Comparison of ENCODE assay signal across 16 cellular contexts in genomic region chr1:222283147-222283768, GRCh38.
DNase-seq lines count a peak whose midpoint lies in the region; FAIRE-seq and TF ChIP-seq lines count a peak whose summit lies in the region.
"Had no signal": no experiment of that assay in that cellular context is flagged by ENCODE, and none has a peak within 500 bp of the region (broad histone marks: within the 10 kb centered on the region; RNA-seq: fewer than 3 reads in every experiment).

No MANE protein-coding gene starts in this region.

- H3K4ac ChIP-seq in mesenchymal stem cell (ENCODE audit: low read depth in 1 of 2, low read length in 2 of 2): no peak overlapping the region

- peak overlapping the region; percentile 42 for H3K9ac ChIP-seq in mesenchymal stem cell (ENCODE audit: low read length)
- H3K9ac ChIP-seq in mammary epithelial cell (ENCODE audit: insufficient read depth, low read length): no peak overlapping the region
- H3K9ac ChIP-seq: parathyroid adenoma had no signal

- intact Hi-C loops in mammary epithelial cell (cut with micrococcal nuclease): no loop called here

- H3K27ac ChIP-seq in mesenchymal stem cell (ENCODE audit: low read length, poor library complexity, severe bottlenecking) (peak overlapping the region; percentile 39), mammary epithelial cell (ENCODE audit: insufficient read depth, low read depth, low read length) (no peak overlapping the region), tibial nerve (no peak overlapping the region)
- H3K27ac ChIP-seq: parathyroid adenoma, thyroid gland had no signal

- no peak overlapping the region for H3K4me3 ChIP-seq in AG09309 (ENCODE audit: control insufficient read depth, low read depth, low read length)
- no peak overlapping the region for H3K4me3 ChIP-seq in mesenchymal stem cell (ENCODE audit: insufficient read depth in 1 of 2, low read depth in 1 of 2, low read length in 2 of 2)
- no peak overlapping the region for H3K4me3 ChIP-seq in mammary epithelial cell (replicated peaks in 1 of 3; ENCODE audit: insufficient read depth in 1 of 3, low read depth in 2 of 3, low read length in 3 of 3)
- H3K4me3 ChIP-seq in tibial nerve: no peak overlapping the region
- H3K4me3 ChIP-seq: thyroid gland had no signal

- H3K9me3 ChIP-seq in mesenchymal stem cell (ENCODE audit: control insufficient read depth, low read length) (peaks cover 13% of the 10 kb centered on the region), mammary epithelial cell (replicated peaks; ENCODE audit: insufficient read depth, low read length) (no peaks in the 10 kb centered on the region), tibial nerve (peaks cover 0 to 3% (median 0%) of the 10 kb centered on the region in 4 donors)
- H3K9me3 ChIP-seq: thyroid gland had no signal

- peak; percentile 87 for DNase-seq in AG09309 (ENCODE audit: low read depth)
- peak; percentile 31 for DNase-seq in NCI-H69 (lab: John Stamatoyannopoulos, UW)
- DNase-seq in dedifferentiated amniotic fluid mesenchymal stem cell (ENCODE audit: extremely low spot score): peak; percentile 50
- DNase-seq in mesenchymal stem cell: peak; percentile 95
- DNase-seq in mammary epithelial cell: no peak
- DNase-seq in tibial nerve (ENCODE audit: low spot score in 2 of 2): no peak
- DNase-seq in GM12891 (ENCODE audit: insufficient read length, low spot score): no peak
- no peak for DNase-seq in amygdala (lab: John Stamatoyannopoulos, UW)
- DNase-seq: activated CD4-positive, CD25-positive, alpha-beta regulatory T cell treated with anti-CD3 and anti-CD28 coated beads, Interleukin-2, amount 50 U/mL, for 72 hours; activated CD8-positive, alpha-beta memory T cell treated with anti-CD3 and anti-CD28 coated beads, Interleukin-2, amount 50 U/mL, for 4 hours; mesendoderm; NCI-H1105 treated with DMSO at 0.1 percent for 48 hours; stimulated activated CD4-positive, alpha-beta T cell treated with anti-CD3 and anti-CD28 coated beads, Interleukin-1b, Interleukin-23, amount 100 ng/mL, for 48 hours; thyroid gland had no signal

- peak overlapping the region; percentile 19 for H4K91ac ChIP-seq in mesenchymal stem cell (ENCODE audit: low read length)

- H3K18ac ChIP-seq in mesenchymal stem cell (ENCODE audit: low read depth in 1 of 2, low read length in 2 of 2): peak overlapping the region in 1 of 2 experiments; percentile 70

- no peak for FAIRE-seq in GM12891 (lab: Jason Lieb, UNC)
- FAIRE-seq: HepG2 had no signal

- H2AFZ ChIP-seq in mesenchymal stem cell (ENCODE audit: low read depth, low read length) (no peak overlapping the region), mammary epithelial cell (ENCODE audit: low read depth, low read length) (no peak overlapping the region)
- H2AFZ ChIP-seq: parathyroid adenoma had no signal

- CTCF ChIA-PET in mammary epithelial cell (lab: Charles Lee; ENCODE audit: low non-redundant PET): no interaction called here

- no peak overlapping the region for H2BK120ac ChIP-seq in mesenchymal stem cell (ENCODE audit: low read depth, low read length)

- WGBS in mesenchymal stem cell: 0% methylated on average over 1 of the region's 4 CpGs
- WGBS in mammary epithelial cell (ENCODE audit: low coverage, missing lambda C conversion rate): 79% methylated on average over 4 of the region's 4 CpGs
- 30 to 46% methylated on average over 4 of the region's 4 CpGs for WGBS in tibial nerve, 2 donors

- no peak for TF ChIP-seq CTCF in AG09309 (IDR thresholded peaks at IDR 0.05; ENCODE audit: control insufficient read depth, insufficient read depth, low read depth, low read length, missing control alignments)
- TF ChIP-seq CTCF in mammary epithelial cell (conservative IDR thresholded peaks at IDR 0.05 in 1 of 2, IDR thresholded peaks at IDR 0.05 in 1 of 2; ENCODE audit: extremely low read depth in 1 of 2, insufficient read depth in 1 of 2, low read depth in 1 of 2, low read length in 2 of 2): no peak
- TF ChIP-seq CTCF in tibial nerve (IDR thresholded peaks at IDR 0.05): no peak

- H3K79me2 ChIP-seq in mammary epithelial cell (ENCODE audit: insufficient read depth, low read length): no peaks in the 10 kb centered on the region
- H3K79me2 ChIP-seq: parathyroid adenoma had no signal

- TF ChIP-seq POLR2A in tibial nerve (IDR thresholded peaks at IDR 0.05) (no peak), GM12891 (IDR thresholded peaks at IDR 0.05; ENCODE audit: low read depth, low read length) (no peak)

- in situ Hi-C loops in mammary epithelial cell (cut with MboI; ENCODE audit: low sequenced_read_pairs in 2 of 2): no loop called here

- peak overlapping the region; percentile 3 to 27 for H2BK12ac ChIP-seq in mesenchymal stem cell (ENCODE audit: low read length in 2 of 2)

- TF ChIP-seq EP300 in tibial nerve (IDR thresholded peaks at IDR 0.05): no peak

- H3K4me2 ChIP-seq in mesenchymal stem cell (ENCODE audit: low read length, poor library complexity, severe bottlenecking) (no peak overlapping the region), mammary epithelial cell (ENCODE audit: insufficient read depth, low read depth, low read length) (no peak overlapping the region)

- dilution Hi-C loops in mammary epithelial cell (cut with HindIII; ENCODE audit: low sequenced_read_pairs): loop anchor here (5.0 kb wide), 1 partner anchor 86 kb away; no protein-coding TSS in a partner anchor

- no peak overlapping the region for H2BK5ac ChIP-seq in mesenchymal stem cell (ENCODE audit: low read depth, low read length, poor library complexity, severe bottlenecking)

- H4K20me1 ChIP-seq in mammary epithelial cell (ENCODE audit: insufficient read depth, low read length): no peaks in the 10 kb centered on the region

- H3K27me3 ChIP-seq in mesenchymal stem cell (ENCODE audit: control insufficient read depth in 1 of 2, insufficient read depth in 1 of 2, low read length in 2 of 2): no peaks in the 10 kb centered on the region
- H3K27me3 ChIP-seq in mammary epithelial cell (ENCODE audit: insufficient read depth, low read length): no peaks in the 10 kb centered on the region
- no peaks in the 10 kb centered on the region for H3K27me3 ChIP-seq in tibial nerve
- H3K27me3 ChIP-seq: thyroid gland had no signal

- H3K36me3 ChIP-seq in mesenchymal stem cell (ENCODE audit: control insufficient read depth in 1 of 2, insufficient read depth in 2 of 2, low read depth in 1 of 2, low read length in 2 of 2): no peaks in the 10 kb centered on the region
- no peaks in the 10 kb centered on the region for H3K36me3 ChIP-seq in mammary epithelial cell (ENCODE audit: insufficient read depth, low read length)
- no peaks in the 10 kb centered on the region for H3K36me3 ChIP-seq in tibial nerve
- H3K36me3 ChIP-seq: thyroid gland had no signal

- no peak overlapping the region for H3K14ac ChIP-seq in mesenchymal stem cell (ENCODE audit: low read length in 2 of 2)

- H2BK15ac ChIP-seq in mesenchymal stem cell (ENCODE audit: low read depth, poor library complexity, severe bottlenecking): peak overlapping the region; percentile 52

- H3K79me1 ChIP-seq in mesenchymal stem cell (replicated peaks; ENCODE audit: low read length, poor library complexity, severe bottlenecking): no peaks in the 10 kb centered on the region

- peaks cover 6% of the 10 kb centered on the region for H3K4me1 ChIP-seq in mesenchymal stem cell (ENCODE audit: control insufficient read depth, insufficient read depth, low read depth, low read length)
- peaks cover 10% of the 10 kb centered on the region for H3K4me1 ChIP-seq in mammary epithelial cell (ENCODE audit: insufficient read depth, low read length)
- H3K4me1 ChIP-seq in tibial nerve: peaks cover 0 to 3% (median 0%) of the 10 kb centered on the region in 4 donors
- H3K4me1 ChIP-seq: parathyroid adenoma, thyroid gland had no signal

- no TSS peak for BruUV-seq in mammary epithelial cell (replicated peaks; lab: Mats Ljungman, UMichigan)

- no peak overlapping the region for H2AK5ac ChIP-seq in mesenchymal stem cell (ENCODE audit: low read length, severe bottlenecking)

- H4K8ac ChIP-seq in mesenchymal stem cell (ENCODE audit: low read length): no peak overlapping the region

- no peak overlapping the region for H3K23ac ChIP-seq in mesenchymal stem cell (ENCODE audit: low read length in 2 of 2)

TF ChIP-seq in GM12891, 5 proteins besides CTCF, POLR2A, EP300 and RAD21:
- no peak for TF ChIP-seq POU2F2 (IDR thresholded peaks at IDR 0.05; ENCODE audit: low read depth, low read length)
- no peak for TF ChIP-seq SPI1 (IDR thresholded peaks at IDR 0.05; ENCODE audit: low read depth, low read length)
- no peak for TF ChIP-seq TAF1 (IDR thresholded peaks at IDR 0.05; ENCODE audit: low read depth, low read length)
- TF ChIP-seq POLR2AphosphoS5 (IDR thresholded peaks at IDR 0.05; ENCODE audit: low read depth, low read length): no peak
- no peak for TF ChIP-seq PAX5 (IDR thresholded peaks at IDR 0.05; ENCODE audit: insufficient read depth, low read length, severe bottlenecking)

Comparison
In these comparisons a context has a peak if more than half of its experiments do, and no peak if none do; other contexts are left out.
1. DNase-seq: peak in AG09309 (single experiment), NCI-H69 (single experiment), dedifferentiated amniotic fluid mesenchymal stem cell (single experiment) and mesenchymal stem cell (single experiment); none in mammary epithelial cell (single experiment), tibial nerve (0 of 2), GM12891 (single experiment) and amygdala (0 of 56).